In genomic region chr2:101697794-101698418, GRCh38 we compare ENCODE assay signal across 8 cellular contexts. TPM values are rescaled to one million over a fixed set of nuclear protein-coding genes. Genes with fewer than 3 reads are reported as not detected.
DNase-seq lines count a peak whose midpoint lies in the region; ATAC-seq and TF ChIP-seq lines count a peak whose summit lies in the region.

No MANE protein-coding gene starts in this region.

- TF ChIP-seq CTCF in heart right ventricle (IDR thresholded peaks at IDR 0.05) = no peak

- peaks cover 0 to 11% (median 0%) of the 10 kb centered on the region in 11 donors for H3K9me3 ChIP-seq in heart right ventricle

- intact Hi-C loops in heart right ventricle (cut with DNase I) = loop anchor here (1.0 to 10.0 kb wide), 16 partner anchors 54 to 283 kb away; no protein-coding TSS in a partner anchor

- H3K27ac ChIP-seq in heart right ventricle = peak overlapping the region; percentile 71 to 94 (median 88)

- H3K4me3 ChIP-seq in heart right ventricle = peak overlapping the region; percentile 53 to 79 (median 71)
- H3K4me3 ChIP-seq in skeletal muscle cell (ENCODE audit: low read depth, low read length) = peak overlapping the region; percentile 78

- H3K36me3 Mint-ChIP-seq in activated T-cell treated with anti-CD3 and anti-CD28 coated beads, Interleukin-2, amount 50 U/mL, for 4 hours (ENCODE audit: insufficient read depth) = peaks cover 10% of the 10 kb centered on the region

- peak in 4 of 6 experiments; percentile 22 to 45 (median 43) for DNase-seq in stimulated activated naive CD4-positive, alpha-beta T cell (lab: John Stamatoyannopoulos, UW)
- no peak for DNase-seq in stimulated activated naive CD4-positive, alpha-beta T cell treated with Interleukin-2 at 50 U/mL for 16 hours (lab: John Stamatoyannopoulos, UW)
- peak; percentile 7 for DNase-seq in activated T-cell treated with anti-CD3 and anti-CD28 coated beads, Interleukin-2, amount 50 U/mL, for 4 hours
- DNase-seq in heart right ventricle (peak in 1 of 2 donors; percentile 35), skeletal muscle cell (ENCODE audit: low read depth) (no peak), NCI-H2196 (lab: John Stamatoyannopoulos, UW; ENCODE audit: unreplicated experiment) (no peak), SKM-1 treated with dmso at 0.1 percent for 144 hours (lab: John Stamatoyannopoulos, UW; ENCODE audit: unreplicated experiment) (no peak)

- peaks cover 24% of the 10 kb centered on the region for H3K4me1 Mint-ChIP-seq in activated T-cell treated with anti-CD3 and anti-CD28 coated beads, Interleukin-2, amount 50 U/mL, for 4 hours (ENCODE audit: low read depth)

- peaks cover 3% of the 10 kb centered on the region for H3K9me3 Mint-ChIP-seq in activated T-cell treated with anti-CD3 and anti-CD28 coated beads, Interleukin-2, amount 50 U/mL, for 4 hours

- 0 to 1% methylated on average over 76 to 92 of the region's 92 CpGs for WGBS in heart right ventricle, 2 donors

- H3K4me3 Mint-ChIP-seq in activated T-cell treated with anti-CD3 and anti-CD28 coated beads, Interleukin-2, amount 50 U/mL, for 4 hours = peak overlapping the region; percentile 68

- peaks cover 0 to 52% (median 32%) of the 10 kb centered on the region in 9 donors for H3K4me1 ChIP-seq in heart right ventricle

- no peaks in the 10 kb centered on the region for H3K27me3 Mint-ChIP-seq in activated T-cell treated with anti-CD3 and anti-CD28 coated beads, Interleukin-2, amount 50 U/mL, for 4 hours (ENCODE audit: low read depth)

- H3K27me3 ChIP-seq in heart right ventricle = no peaks in the 10 kb centered on the region

- H3K36me3 ChIP-seq in heart right ventricle = peaks cover 0 to 7% (median 0%) of the 10 kb centered on the region in 9 donors

- ATAC-seq in HG03442 (IDR thresholded peaks at IDR 0.05; ENCODE audit: unreplicated experiment) (peak; percentile 46), heart right ventricle (peak in 1 of 8 donors; percentile 21)
- ATAC-seq in activated T-cell treated with anti-CD3 and anti-CD28 coated beads, Interleukin-2, amount 50 U/mL, for 4 hours = peak; percentile 35 to 45

RNA-seq across cellular contexts. Expression of gene MAP4K4, which starts 0.4 kb away (rescaled TPM):
- total RNA-seq in activated T-cell treated with anti-CD3 and anti-CD28 coated beads, Interleukin-2, amount 50 U/mL, for 4 hours = 10 to 100 TPM; 30.7 to 36.9 (median 34.7) TPM
- 100 to 1,000 TPM in 5 of 10 donors, 10 to 100 TPM in 5; 74.5 to 116 (median 96.0) TPM for total RNA-seq in heart right ventricle
- polyA plus RNA-seq in heart right ventricle = 10 to 100 TPM; 44.3 to 46.2 TPM

Comparison
In these comparisons a context has a peak if more than half of its experiments do, and no peak if none do; other contexts are left out.
1. DNase-seq: peak in stimulated activated naive CD4-positive, alpha-beta T cell (4 of 6) and activated T-cell treated with anti-CD3 and anti-CD28 coated beads, Interleukin-2, amount 50 U/mL, for 4 hours (single experiment); none in stimulated activated naive CD4-positive, alpha-beta T cell treated with Interleukin-2 at 50 U/mL for 16 hours (single experiment), skeletal muscle cell (single experiment), NCI-H2196 (single experiment) and SKM-1 treated with dmso at 0.1 percent for 144 hours (single experiment).